18 cellular contexts compared by ENCODE assay signal in genomic region chr11:12184696-12185095, GRCh38.
DNase-seq lines count a peak whose midpoint lies in the region; ATAC-seq, FAIRE-seq and TF ChIP-seq lines count a peak whose summit lies in the region.
"Had no signal": no experiment of that assay in that cellular context is flagged by ENCODE, and none has a peak within 500 bp of the region (broad histone marks: within the 10 kb centered on the region; RNA-seq: fewer than 3 reads in every experiment).

No MANE protein-coding gene starts in this region.

- TF ChIP-seq CTCF in A549 (IDR thresholded peaks at IDR 0.05) (no peak), ascending aorta (IDR thresholded peaks at IDR 0.05) (no peak), upper lobe of left lung (IDR thresholded peaks at IDR 0.05) (no peak)

- H3K27ac ChIP-seq in A549 (peak overlapping the region; percentile 42 to 83; a peak in 5 of 6 replicates), ascending aorta (peak overlapping the region; percentile 85 to 98), upper lobe of left lung (peak overlapping the region in 1 of 4 donors; percentile 39)
- H3K27ac ChIP-seq: SK-N-MC had no signal

- POLR2A ChIA-PET in A549 (lab: Yijun Ruan, JAX), result no interaction called here

- peaks cover 50% of the 10 kb centered on the region for H3K4me1 ChIP-seq in A549
- peaks cover 40 to 77% of the 10 kb centered on the region in 2 donors for H3K4me1 ChIP-seq in ascending aorta
- peaks cover 15 to 43% (median 36%) of the 10 kb centered on the region in 4 donors for H3K4me1 ChIP-seq in upper lobe of left lung
- H3K4me1 ChIP-seq: colonic mucosa had no signal

- H3K27me3 ChIP-seq in ascending aorta (no peaks in the 10 kb centered on the region), upper lobe of left lung (no peaks in the 10 kb centered on the region)
- H3K27me3 ChIP-seq: colonic mucosa had no signal

- H3K4me3 ChIP-seq in A549 (no peak overlapping the region), ascending aorta (no peak overlapping the region), upper lobe of left lung (no peak overlapping the region)
- H3K4me3 ChIP-seq: colonic mucosa, SK-N-MC had no signal

- DNase-seq in A549 (ENCODE audit: low read depth in 1 of 2, low spot score in 1 of 2) (no peak), GM03348 (ENCODE audit: low spot score) (peak; percentile 33), ascending aorta (ENCODE audit: low spot score in 2 of 2) (peak in 1 of 2 donors; percentile 60), iris pigment epithelial cell (ENCODE audit: low read depth) (peak; percentile 69), Ammon's horn (ENCODE audit: low spot score) (no peak), upper lobe of left lung (no peak), NCI-H446 (lab: John Stamatoyannopoulos, UW) (no peak)
- DNase-seq: activated CD8-positive, alpha-beta T cell treated with anti-CD3 and anti-CD28 coated beads, Interleukin-2, amount 10 ng/mL, durations not matched to agents 7 days and 5 days; activated T-cell treated with anti-CD3 and anti-CD28 coated beads, Interleukin-2, amount 50 U/mL, for 72 hours; AML-193; Calu3; colonic mucosa; GDM1; immature natural killer cell; nephron progenitor cell had no signal

- CTCF ChIA-PET in A549 (lab: Yijun Ruan, JAX), result interaction anchor here (0.6 to 2.5 kb wide), 5 partner anchors 12 to 1281 kb away, joined by 3 to 12 read pairs (median 3); no protein-coding TSS in a partner anchor

- H3K36me3 ChIP-seq in ascending aorta (peaks cover 11 to 28% of the 10 kb centered on the region in 2 donors), upper lobe of left lung (peaks cover 0 to 5% (median 0%) of the 10 kb centered on the region in 4 donors)
- H3K36me3 ChIP-seq: colonic mucosa had no signal

- no peaks in the 10 kb centered on the region for H3K9me3 ChIP-seq in A549
- no peaks in the 10 kb centered on the region for H3K9me3 ChIP-seq in ascending aorta
- H3K9me3 ChIP-seq in upper lobe of left lung, result no peaks in the 10 kb centered on the region
- H3K9me3 ChIP-seq: colonic mucosa had no signal

- FAIRE-seq in A549 (lab: Jason Lieb, UNC), result no peak
- FAIRE-seq: H1 had no signal

- H3K4me2 ChIP-seq in A549, result no peak overlapping the region

- no peak for TF ChIP-seq RAD21 in A549 (conservative IDR thresholded peaks at IDR 0.05 in 1 of 2, IDR thresholded peaks at IDR 0.05 in 1 of 2)

- intact Hi-C loops in ascending aorta (cut with DNase I), result no loop called here

- TF ChIP-seq POLR2A in A549 (IDR thresholded peaks at IDR 0.05; ENCODE audit: low read length) (no peak), upper lobe of left lung (IDR thresholded peaks at IDR 0.05) (no peak)

- ATAC-seq in A549 (no peak), HG03196 (IDR thresholded peaks at IDR 0.05; ENCODE audit: unreplicated experiment) (no peak), upper lobe of left lung (ENCODE audit: low FRiP score in 2 of 2) (no peak)
- ATAC-seq: activated CD8-positive, alpha-beta T cell treated with anti-CD3 and anti-CD28 coated beads, Interleukin-2, amount 10 ng/mL, durations not matched to agents 7 days and 5 days; activated T-cell treated with anti-CD3 and anti-CD28 coated beads, Interleukin-2, amount 50 U/mL, for 72 hours had no signal

- TF ChIP-seq EP300 in A549 (IDR thresholded peaks at IDR 0.05) (no peak), upper lobe of left lung (IDR thresholded peaks at IDR 0.05) (no peak)

- 88% methylated on average over 1 of the region's 1 CpG for WGBS in A549 (ENCODE audit: missing lambda C conversion rate)
- 100% methylated on average over 1 of the region's 1 CpG for WGBS in upper lobe of left lung, 2 donors

TF ChIP-seq in A549, 52 proteins besides CTCF, POLR2A, EP300 and RAD21:
- TF ChIP-seq SREBF2 (IDR thresholded peaks at IDR 0.05) (no peak), NPAS2 (CRISPR knock-in tag; IDR thresholded peaks at IDR 0.05; ENCODE audit: borderline replicate concordance) (no peak), ESRRA (IDR thresholded peaks at IDR 0.05; ENCODE audit: borderline replicate concordance, low read length) (no peak), SMC3 (IDR thresholded peaks at IDR 0.05) (no peak), ZFP36 (IDR thresholded peaks at IDR 0.05; ENCODE audit: borderline replicate concordance, partially characterized antibody) (no peak), RCOR1 (IDR thresholded peaks at IDR 0.05; ENCODE audit: low read depth, low read length) (no peak), EHF (CRISPR knock-in tag; IDR thresholded peaks at IDR 0.05) (no peak), TP53 (CRISPR knock-in tag; IDR thresholded peaks at IDR 0.05) (no peak), EHMT2 (IDR thresholded peaks at IDR 0.05; ENCODE audit: low read depth) (no peak), MAFK (IDR thresholded peaks at IDR 0.05; ENCODE audit: partially characterized antibody) (no peak)
- TF ChIP-seq, protein P1, sequence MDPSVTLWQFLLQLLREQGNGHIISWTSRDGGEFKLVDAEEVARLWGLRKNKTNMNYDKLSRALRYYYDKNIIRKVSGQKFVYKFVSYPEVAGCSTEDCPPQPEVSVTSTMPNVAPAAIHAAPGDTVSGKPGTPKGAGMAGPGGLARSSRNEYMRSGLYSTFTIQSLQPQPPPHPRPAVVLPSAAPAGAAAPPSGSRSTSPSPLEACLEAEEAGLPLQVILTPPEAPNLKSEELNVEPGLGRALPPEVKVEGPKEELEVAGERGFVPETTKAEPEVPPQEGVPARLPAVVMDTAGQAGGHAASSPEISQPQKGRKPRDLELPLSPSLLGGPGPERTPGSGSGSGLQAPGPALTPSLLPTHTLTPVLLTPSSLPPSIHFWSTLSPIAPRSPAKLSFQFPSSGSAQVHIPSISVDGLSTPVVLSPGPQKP (IDR thresholded peaks at IDR 0.05; ENCODE audit: low read depth, low read length), result no peak

Comparison
In these comparisons a context has a peak if more than half of its experiments do, and no peak if none do; other contexts are left out.
1. DNase-seq: peak in GM03348 (single experiment) and iris pigment epithelial cell (single experiment); none in A549 (0 of 2), Ammon's horn (single experiment), upper lobe of left lung (0 of 2) and NCI-H446 (0 of 2).